Comparison of ENCODE assay signal across 31 cellular contexts in the genomic region with DNA sequence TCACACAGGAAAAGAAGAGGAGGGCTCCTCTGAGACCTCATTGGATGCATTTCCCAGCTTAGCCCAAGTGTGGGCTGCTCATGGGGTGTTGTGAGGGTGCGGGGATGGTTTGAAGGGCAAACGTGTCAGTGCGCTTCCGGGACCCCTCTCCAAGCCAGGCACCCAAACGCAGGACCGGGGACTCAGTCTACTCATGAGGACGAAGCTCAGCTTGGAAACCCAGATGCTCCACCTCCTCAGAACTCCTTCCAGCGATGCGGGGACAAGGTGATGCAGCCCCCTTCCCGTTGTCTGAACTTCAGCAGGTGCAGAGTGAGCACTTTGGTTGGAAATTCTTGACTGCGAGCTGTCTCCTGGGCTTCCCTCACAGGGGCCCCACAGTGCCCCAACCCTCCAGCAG. TPM values are rescaled to one million over a fixed set of nuclear protein-coding genes. Genes with fewer than 3 reads are reported as not detected.
DNase-seq lines count a peak whose midpoint lies in the region; ATAC-seq, FAIRE-seq and TF ChIP-seq lines count a peak whose summit lies in the region.
"Had no signal": no experiment of that assay in that cellular context is flagged by ENCODE, and none has a peak within 500 bp of the region (broad histone marks: within the 10 kb centered on the region; RNA-seq: fewer than 3 reads in every experiment).

No MANE protein-coding gene starts in this region.

- DNase-seq in right atrium auricular region (ENCODE audit: low spot score), result peak; percentile 53
- no peak for DNase-seq in left ventricle myocardium inferior
- no peak for DNase-seq in Karpas-422
- DNase-seq in immature natural killer cell, result no peak
- DNase-seq in central memory CD4-positive, alpha-beta T cell, result no peak
- DNase-seq in PC-3, result no peak
- DNase-seq in urothelium cell line (ENCODE audit: low spot score), result no peak
- DNase-seq: activated CD4-positive, alpha-beta T cell treated with anti-CD3 and anti-CD28 coated beads, Interleukin-2, amount 50 U/mL, for 4 hours; activated naive CD4-positive, alpha-beta T cell; activated naive CD8-positive, alpha-beta T cell treated with anti-CD3 and anti-CD28 coated beads, Interleukin-2, amount 50 U/mL, for 24 hours; DND-41; foreskin fibroblast; H7; left ventricle myocardium superior; NCI-H1092 treated with DMSO at 0.1 percent for 48 hours; NCI-H1694 treated with DMSO at 0.1 percent for 48 hours; NCI-H2171; nucleus accumbens; PC-9; psoas muscle; sigmoid colon; SK-N-SH had no signal

- H3K4me2 ChIP-seq in Karpas-422 (ENCODE audit: low read depth, low read length, poor library complexity, severe bottlenecking) (peak overlapping the region; percentile 52), PC-3 (ENCODE audit: low read length) (no peak overlapping the region)
- H3K4me2 ChIP-seq: PC-9, SK-N-SH had no signal

- intact Hi-C loops in left ventricle myocardium inferior (cut with micrococcal nuclease) (no loop called here), PC-3 (cut with micrococcal nuclease) (no loop called here)

- H3K9me2 ChIP-seq in Karpas-422 (replicated peaks; ENCODE audit: insufficient read depth, low read length) (no peaks in the 10 kb centered on the region), PC-3 (replicated peaks; ENCODE audit: low read length) (no peaks in the 10 kb centered on the region)
- H3K9me2 ChIP-seq: SK-N-SH had no signal

- peak overlapping the region in 5 of 6 donors; percentile 41 to 90 (median 76) for H3K27ac Mint-ChIP-seq in immature natural killer cell
- H3K27ac Mint-ChIP-seq: activated naive CD8-positive, alpha-beta T cell treated with anti-CD3 and anti-CD28 coated beads, Interleukin-2, amount 50 U/mL, for 24 hours; mesothelial cell of epicardium; stimulated activated effector memory CD8-positive, alpha-beta T cell treated with anti-CD3 and anti-CD28 coated beads, Interleukin-12 subunit alpha, Interleukin-12 subunit beta, amount 100 ng/mL, for 72 hours; T-helper 1 cell treated with Interleukin-12 subunit alpha and Interleukin-12 subunit beta and Interleukin-4 antibody, amounts not matched to agents 30 μg/mL and 1 μg/mL, for 36 hours; type B pancreatic cell had no signal

- ATAC-seq in GM19328 (IDR thresholded peaks at IDR 0.05; ENCODE audit: unreplicated experiment) (no peak), PC-3 (no peak)
- ATAC-seq: psoas muscle had no signal

- no peak overlapping the region for H3K4me3 ChIP-seq in right atrium auricular region
- H3K4me3 ChIP-seq in left ventricle myocardium inferior, result no peak overlapping the region
- peak overlapping the region; percentile 50 for H3K4me3 ChIP-seq in Karpas-422 (ENCODE audit: low read length)
- H3K4me3 ChIP-seq in PC-3 (ENCODE audit: low read length), result no peak overlapping the region
- H3K4me3 ChIP-seq: esophagus muscularis mucosa, PC-9, psoas muscle, sigmoid colon had no signal

- H3K36me3 ChIP-seq in right atrium auricular region (no peaks in the 10 kb centered on the region), left ventricle myocardium inferior (no peaks in the 10 kb centered on the region), Karpas-422 (ENCODE audit: insufficient read depth, low read length) (no peaks in the 10 kb centered on the region), PC-3 (ENCODE audit: low read depth, low read length) (no peaks in the 10 kb centered on the region)
- H3K36me3 ChIP-seq: esophagus muscularis mucosa, sigmoid colon had no signal

- H3K79me2 ChIP-seq in Karpas-422 (ENCODE audit: low read length), result no peaks in the 10 kb centered on the region
- H3K79me2 ChIP-seq in PC-3 (ENCODE audit: low read length), result no peaks in the 10 kb centered on the region

- peak overlapping the region in 4 of 5 donors; percentile 59 to 84 (median 80) for H3K4me3 Mint-ChIP-seq in immature natural killer cell
- H3K4me3 Mint-ChIP-seq: activated naive CD8-positive, alpha-beta T cell treated with anti-CD3 and anti-CD28 coated beads, Interleukin-2, amount 50 U/mL, for 24 hours; mesothelial cell of epicardium; stimulated activated effector memory CD8-positive, alpha-beta T cell treated with anti-CD3 and anti-CD28 coated beads, Interleukin-12 subunit alpha, Interleukin-12 subunit beta, amount 100 ng/mL, for 72 hours; T-helper 1 cell treated with Interleukin-12 subunit alpha and Interleukin-12 subunit beta and Interleukin-4 antibody, amounts not matched to agents 30 μg/mL and 1 μg/mL, for 36 hours; type B pancreatic cell had no signal

- H2AFZ ChIP-seq in Karpas-422 (ENCODE audit: low read length) (peak overlapping the region; percentile 67; the same call in 1 of the 2 replicates), PC-3 (ENCODE audit: low read length) (no peak overlapping the region)
- H2AFZ ChIP-seq: PC-9 had no signal

- no peak for FAIRE-seq in urothelium cell line (lab: Jason Lieb, UNC)
- FAIRE-seq: keratinocyte had no signal

- H3K4me1 ChIP-seq in right atrium auricular region (no peaks in the 10 kb centered on the region), left ventricle myocardium inferior (no peaks in the 10 kb centered on the region), Karpas-422 (ENCODE audit: low read length) (peaks cover 36% of the 10 kb centered on the region), PC-3 (ENCODE audit: insufficient read depth, low read length) (no peaks in the 10 kb centered on the region)
- H3K4me1 ChIP-seq: esophagus muscularis mucosa, psoas muscle had no signal

- peaks cover 3 to 6% of the 10 kb centered on the region in 2 donors for H3K9me3 ChIP-seq in right atrium auricular region
- H3K9me3 ChIP-seq in left ventricle myocardium inferior (replicated peaks), result peaks cover 7% of the 10 kb centered on the region
- peaks cover 6% of the 10 kb centered on the region; the same call in 1 of the 2 replicates for H3K9me3 ChIP-seq in Karpas-422 (ENCODE audit: low read length)
- no peaks in the 10 kb centered on the region for H3K9me3 ChIP-seq in PC-3 (ENCODE audit: low read length)
- H3K9me3 ChIP-seq: psoas muscle, SK-N-SH had no signal

- H3K9ac ChIP-seq in Karpas-422 (ENCODE audit: low read length) (peak overlapping the region; percentile 57), PC-3 (ENCODE audit: low read length) (no peak overlapping the region)
- H3K9ac ChIP-seq: SK-N-SH had no signal

- POLR2A ChIA-PET in PC-3 (lab: Charles Lee; ENCODE audit: unreplicated experiment), result no interaction called here

- H3K27me3 Mint-ChIP-seq in immature natural killer cell (ENCODE audit: low read depth in 3 of 3), result peaks cover 2 to 5% (median 4%) of the 10 kb centered on the region in 3 donors
- H3K27me3 Mint-ChIP-seq: activated naive CD8-positive, alpha-beta T cell treated with anti-CD3 and anti-CD28 coated beads, Interleukin-2, amount 50 U/mL, for 24 hours had no signal

- H4K20me1 ChIP-seq in Karpas-422 (ENCODE audit: insufficient read depth, low read depth, low read length) (no peaks in the 10 kb centered on the region), PC-3 (ENCODE audit: low read length) (no peaks in the 10 kb centered on the region)

- peaks cover 10 to 11% of the 10 kb centered on the region in 2 donors for H3K4me1 Mint-ChIP-seq in immature natural killer cell
- H3K4me1 Mint-ChIP-seq: mesothelial cell of epicardium had no signal

- BruUV-seq in PC-3 (replicated peaks; lab: Mats Ljungman, UMichigan), result no TSS peak

- no peaks in the 10 kb centered on the region for H3K27me3 ChIP-seq in right atrium auricular region
- H3K27me3 ChIP-seq in left ventricle myocardium inferior (ENCODE audit: low read depth), result peaks cover 8% of the 10 kb centered on the region
- no peaks in the 10 kb centered on the region for H3K27me3 ChIP-seq in Karpas-422 (ENCODE audit: low read length)
- H3K27me3 ChIP-seq in PC-3 (ENCODE audit: low read length), result no peaks in the 10 kb centered on the region
- H3K27me3 ChIP-seq: sigmoid colon had no signal

- peaks cover 0 to 7% (median 1%) of the 10 kb centered on the region in 6 donors for H3K9me3 Mint-ChIP-seq in immature natural killer cell
- H3K9me3 Mint-ChIP-seq: activated naive CD8-positive, alpha-beta T cell treated with anti-CD3 and anti-CD28 coated beads, Interleukin-2, amount 50 U/mL, for 24 hours; type B pancreatic cell had no signal

- H3K36me3 Mint-ChIP-seq in immature natural killer cell, result no peaks in the 10 kb centered on the region
- H3K36me3 Mint-ChIP-seq: mesothelial cell of epicardium; stimulated activated effector memory CD8-positive, alpha-beta T cell treated with anti-CD3 and anti-CD28 coated beads, Interleukin-12 subunit alpha, Interleukin-12 subunit beta, amount 100 ng/mL, for 72 hours; type B pancreatic cell had no signal

- TF ChIP-seq CTCF in right atrium auricular region (IDR thresholded peaks at IDR 0.05), result no peak
- no peak for TF ChIP-seq CTCF in left ventricle myocardium inferior (IDR thresholded peaks at IDR 0.05; ENCODE audit: borderline replicate concordance)
- no peak for TF ChIP-seq CTCF in PC-3 (conservative IDR thresholded peaks at IDR 0.05; ENCODE audit: low read depth, low read length)

- H3F3A ChIP-seq in PC-3 (ENCODE audit: low read length, unreplicated experiment), result no peaks in the 10 kb centered on the region

- CTCF ChIA-PET in PC-3 (lab: Charles Lee), result interaction anchor here (0.6 kb wide), 1 partner anchor 345 kb away, joined by 3 read pairs; no protein-coding TSS in a partner anchor

- no peak overlapping the region for H3K27ac ChIP-seq in right atrium auricular region
- no peak overlapping the region for H3K27ac ChIP-seq in left ventricle myocardium inferior (replicated peaks)
- H3K27ac ChIP-seq in Karpas-422 (ENCODE audit: low read length), result peak overlapping the region; percentile 78
- no peak overlapping the region for H3K27ac ChIP-seq in PC-3 (ENCODE audit: low read length)
- H3K27ac ChIP-seq: 22Rv1, C4-2B, esophagus muscularis mucosa, PC-9, psoas muscle, sigmoid colon had no signal

RNA-seq across cellular contexts. Expression of a gene that starts 33.1 kb away (rescaled TPM):
- 100 to 1,000 TPM; 113 to 252 TPM for total RNA-seq in right atrium auricular region
- total RNA-seq in left ventricle myocardium inferior, result 140 TPM
- total RNA-seq in Karpas-422 (2014; rRNA removed; shearing (Covaris generic); ENCODE audit: low replicate concordance), result 44.9 and 48.6 TPM in 2 replicates
- polyA plus RNA-seq in immature natural killer cell, result 10 to 100 TPM; 55.0 to 77.7 (median 67.1) TPM
- 28.2 and 43.9 TPM in 2 replicates for total RNA-seq in PC-3 (2014; rRNA removed)

RNA-seq across cellular contexts. Expression of a gene that starts 59.0 kb away (rescaled TPM):
- total RNA-seq in right atrium auricular region, result 100 to 1,000 TPM; 227 to 327 TPM
- total RNA-seq in left ventricle myocardium inferior, result 176 TPM
- 357 and 373 TPM in 2 replicates for total RNA-seq in Karpas-422 (2014; rRNA removed; shearing (Covaris generic); ENCODE audit: low replicate concordance)
- 100 to 1,000 TPM; 483 to 645 (median 583) TPM for polyA plus RNA-seq in immature natural killer cell
- total RNA-seq in PC-3 (2014; rRNA removed), result 174 and 201 TPM in 2 replicates
